In the genomic region with DNA sequence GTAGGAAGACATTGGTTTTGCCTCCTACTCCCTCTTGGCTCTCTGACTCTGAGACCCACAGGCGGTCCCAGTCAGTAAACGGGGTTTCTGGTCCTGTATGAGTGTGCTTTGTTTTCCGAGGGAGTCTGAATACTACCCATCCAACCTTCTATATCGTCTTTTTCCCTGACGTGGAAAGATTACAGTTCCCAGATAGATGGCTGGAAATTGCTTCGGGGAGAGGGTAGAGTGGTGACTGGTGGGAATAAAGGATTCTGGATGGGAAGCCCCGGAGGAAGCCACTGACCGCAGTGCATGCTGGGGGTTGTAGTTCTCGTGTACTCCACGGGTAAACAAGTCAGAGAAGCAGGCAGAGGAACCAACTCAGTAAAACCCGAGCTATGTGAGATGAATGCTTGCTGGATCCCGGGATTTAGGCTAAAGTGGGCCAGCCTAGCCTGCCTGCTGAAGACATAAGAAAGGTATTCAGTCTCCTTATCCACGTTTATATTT, we compare ENCODE assay signal across 8 cellular contexts.
A peak's percentile ranks its signal among the peaks of the same experiment; 100 is the strongest.
DNase-seq lines count a peak whose midpoint lies in the region; ATAC-seq, FAIRE-seq and TF ChIP-seq lines count a peak whose summit lies in the region.

No MANE protein-coding gene starts in this region.

- peak; percentile 82 for ATAC-seq in GM21381 (IDR thresholded peaks at IDR 0.05; ENCODE audit: unreplicated experiment)
- peak; percentile 96 to 97 for ATAC-seq in right cardiac atrium

- peak; percentile 24 to 71 (median 32) for DNase-seq in CD8-positive, alpha-beta memory T cell
- DNase-seq in M059J (ENCODE audit: low read depth) (peak; percentile 72), T follicular helper cell (ENCODE audit: low read depth) (peak; percentile 43), ascending aorta (ENCODE audit: low spot score in 2 of 2) (peak in 1 of 2 donors; percentile 91), right cardiac atrium (peak; percentile 90 to 95 (median 91)), prostate gland (ENCODE audit: low spot score) (peak; percentile 33), urothelium cell line (ENCODE audit: low spot score) (peak; percentile 85)

- no peak for TF ChIP-seq CTCF in ascending aorta (IDR thresholded peaks at IDR 0.05)
- TF ChIP-seq CTCF in prostate gland (IDR thresholded peaks at IDR 0.05): no peak

- peak overlapping the region in 5 of 8 donors; percentile 39 to 88 (median 65) for H3K27ac Mint-ChIP-seq in CD8-positive, alpha-beta memory T cell

- POLR2A ChIA-PET in CD8-positive, alpha-beta memory T cell (lab: Charles Lee): interaction anchor here (0.5 kb wide), 1 partner anchor 250 kb away, joined by 4 read pairs; no protein-coding TSS in a partner anchor

- no peaks in the 10 kb centered on the region for H3K36me3 Mint-ChIP-seq in CD8-positive, alpha-beta memory T cell

- TF ChIP-seq POLR2A in prostate gland (IDR thresholded peaks at IDR 0.05): no peak

- WGBS in right cardiac atrium: 6% methylated on average over 13 of the region's 13 CpGs
- 16% methylated on average over 13 of the region's 13 CpGs for WGBS in prostate gland

- no peaks in the 10 kb centered on the region for H3K9me3 ChIP-seq in CD8-positive, alpha-beta memory T cell (ENCODE audit: low read length)
- H3K9me3 ChIP-seq in ascending aorta (no peaks in the 10 kb centered on the region), right cardiac atrium (ENCODE audit: control insufficient read depth, low read length) (no peaks in the 10 kb centered on the region), prostate gland (no peaks in the 10 kb centered on the region)

- H3K27me3 ChIP-seq in CD8-positive, alpha-beta memory T cell (ENCODE audit: insufficient read depth, low read length, poor library complexity, severe bottlenecking): no peaks in the 10 kb centered on the region
- H3K27me3 ChIP-seq in ascending aorta (no peaks in the 10 kb centered on the region), right cardiac atrium (ENCODE audit: control insufficient read depth, insufficient read depth) (no peaks in the 10 kb centered on the region), prostate gland (replicated peaks; ENCODE audit: insufficient read depth) (no peaks in the 10 kb centered on the region)

- H3K36me3 ChIP-seq in CD8-positive, alpha-beta memory T cell (ENCODE audit: insufficient read depth, low read length): no peaks in the 10 kb centered on the region
- no peaks in the 10 kb centered on the region for H3K36me3 ChIP-seq in ascending aorta
- H3K36me3 ChIP-seq in prostate gland: no peaks in the 10 kb centered on the region

- peak overlapping the region; percentile 44 to 88 (median 84) for H3K4me3 Mint-ChIP-seq in CD8-positive, alpha-beta memory T cell

- CTCF ChIA-PET in CD8-positive, alpha-beta memory T cell (lab: Charles Lee): no interaction called here

- H3K9me3 Mint-ChIP-seq in CD8-positive, alpha-beta memory T cell: no peaks in the 10 kb centered on the region

- peak overlapping the region; percentile 53 for H3K4me3 ChIP-seq in CD8-positive, alpha-beta memory T cell (ENCODE audit: low read length)
- H3K4me3 ChIP-seq in ascending aorta: peak overlapping the region; percentile 32 to 62
- H3K4me3 ChIP-seq in right cardiac atrium (ENCODE audit: low read length): peak overlapping the region; percentile 79
- H3K4me3 ChIP-seq in prostate gland: no peak overlapping the region

- intact Hi-C loops in ascending aorta (cut with DNase I): no loop called here
- intact Hi-C loops in right cardiac atrium (cut with DNase I): no loop called here
- intact Hi-C loops in prostate gland (cut with DNase I): loop anchor here (5.0 to 10.0 kb wide), 2 partner anchors 51 to 401 kb away; no protein-coding TSS in a partner anchor

- H3K27me3 Mint-ChIP-seq in CD8-positive, alpha-beta memory T cell: peaks cover 3 to 4% of the 10 kb centered on the region in 2 donors

- H3K4me1 ChIP-seq in CD8-positive, alpha-beta memory T cell (ENCODE audit: insufficient read depth, low read length): peaks cover 5% of the 10 kb centered on the region
- no peaks in the 10 kb centered on the region for H3K4me1 ChIP-seq in ascending aorta
- no peaks in the 10 kb centered on the region for H3K4me1 ChIP-seq in right cardiac atrium (ENCODE audit: control insufficient read depth, insufficient read depth, low read length)
- H3K4me1 ChIP-seq in prostate gland (replicated peaks): no peaks in the 10 kb centered on the region

- H3K27ac ChIP-seq in CD8-positive, alpha-beta memory T cell (ENCODE audit: low read depth, low read length): peak overlapping the region; percentile 17
- H3K27ac ChIP-seq in ascending aorta: peak overlapping the region in 1 of 2 donors; percentile 31
- peak overlapping the region; percentile 85 for H3K27ac ChIP-seq in right cardiac atrium (ENCODE audit: low read length)
- no peak overlapping the region for H3K27ac ChIP-seq in prostate gland

- H3K4me1 Mint-ChIP-seq in CD8-positive, alpha-beta memory T cell: peaks cover 6 to 13% (median 12%) of the 10 kb centered on the region in 3 donors

- peak; percentile 67 for FAIRE-seq in urothelium cell line (lab: Jason Lieb, UNC)

Comparison
In these comparisons a context has a peak if more than half of its experiments do, and no peak if none do; other contexts are left out.
1. H3K27ac ChIP-seq: peak in CD8-positive, alpha-beta memory T cell (single experiment) and right cardiac atrium (single experiment); none in prostate gland (0 of 2).
2. H3K4me3 ChIP-seq: peak in CD8-positive, alpha-beta memory T cell (single experiment), ascending aorta (2 of 2) and right cardiac atrium (single experiment); none in prostate gland (0 of 2).